ENCODE assay signal across 8 cellular contexts in the genomic region with DNA sequence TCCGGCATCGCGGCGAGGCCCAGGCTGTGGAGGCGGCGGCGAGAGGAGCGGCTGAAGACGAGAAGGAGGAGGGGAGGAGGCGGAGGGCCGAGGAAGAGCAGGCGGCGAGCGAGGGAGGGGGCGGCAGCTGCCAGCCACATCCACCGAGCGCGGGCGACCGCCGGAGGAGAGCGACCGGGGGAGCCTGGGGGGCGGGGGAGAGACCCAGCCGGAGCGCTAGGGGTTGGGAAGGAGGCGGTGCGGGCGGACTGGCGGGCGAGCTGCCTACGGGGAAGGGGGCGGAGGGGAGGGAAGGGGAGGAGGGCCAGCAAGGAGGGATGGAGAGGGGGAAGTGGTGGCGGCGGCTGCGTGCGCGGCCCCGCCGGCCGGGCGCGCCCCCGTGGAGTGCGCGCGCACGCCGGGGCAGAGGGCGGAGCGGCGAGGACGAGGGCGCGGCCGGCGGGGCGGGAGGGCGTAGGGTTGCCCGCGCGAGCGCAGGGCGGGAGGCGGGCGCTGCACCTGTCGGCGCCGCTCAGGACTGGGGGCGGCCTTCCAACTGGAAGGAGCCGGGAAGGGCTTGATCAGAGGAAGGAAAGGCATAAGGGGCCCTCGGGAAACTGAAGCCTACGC.
DNase-seq lines count a peak whose midpoint lies in the region; ATAC-seq and TF ChIP-seq lines count a peak whose summit lies in the region.
"Not testable (repeated sequence)": the region's sequence is repeated elsewhere in the genome, so short reads cannot be mapped to it uniquely, and the experiment has no call there.

No MANE protein-coding gene starts in this region.

- H3K36me3 ChIP-seq in ACC112 (ENCODE audit: insufficient read depth, low read length): not testable (repeated sequence)

- peaks cover 22% of the 10 kb centered on the region for H3K79me2 ChIP-seq in ACC112 (ENCODE audit: control insufficient read depth, insufficient read depth, low read length, unreplicated experiment)

- DNase-seq in NCI-H2227 (lab: John Stamatoyannopoulos, UW; ENCODE audit: unreplicated experiment) (peak; percentile 94), T47D (ENCODE audit: low read depth in 1 of 2, low spot score in 1 of 2) (peak; percentile 84 to 91), iPS-NIHi11 (ENCODE audit: low spot score) (peak; percentile 82)

- not testable (repeated sequence) for H3K4me1 ChIP-seq in ACC112 (ENCODE audit: control insufficient read depth, insufficient read depth, low read length, unreplicated experiment)

- in situ Hi-C loops in T47D (cut with HindIII; ENCODE audit: low pct_unique_long_range_greater_than_20kb, low sequenced_read_pairs): not testable (repeated sequence)

- not testable (repeated sequence) for H3K27me3 ChIP-seq in ACC112 (ENCODE audit: insufficient read depth, low read length)

- peak; percentile 75 for ATAC-seq in GM18907 (IDR thresholded peaks at IDR 0.05; ENCODE audit: unreplicated experiment)
- peak; percentile 83 for ATAC-seq in HG03097 (IDR thresholded peaks at IDR 0.05; ENCODE audit: low FRiP score, unreplicated experiment)

- not testable (repeated sequence) for H2AFZ ChIP-seq in ACC112 (ENCODE audit: low read length, unreplicated experiment)

- TF ChIP-seq CTCF in WI38 (IDR thresholded peaks at IDR 0.05; ENCODE audit: low read depth, low read length): not testable (repeated sequence)

- peak overlapping the region; percentile 63 for H3K4me3 ChIP-seq in ACC112 (ENCODE audit: low read depth, low read length)
- peak overlapping the region; percentile 43 for H3K4me3 ChIP-seq in WI38 (ENCODE audit: low read depth, low read length)
- H3K4me3 ChIP-seq in skin epidermis: peak overlapping the region; percentile 56 to 73 (median 66)

- not testable (repeated sequence) for H3K27ac ChIP-seq in ACC112 (ENCODE audit: low read depth, low read length)
- H3K27ac ChIP-seq in skin epidermis: peak overlapping the region in 18 of 21 experiments; percentile 43 to 95 (median 90)
